Comparison of ENCODE assay signal across 8 cellular contexts in the genomic region with DNA sequence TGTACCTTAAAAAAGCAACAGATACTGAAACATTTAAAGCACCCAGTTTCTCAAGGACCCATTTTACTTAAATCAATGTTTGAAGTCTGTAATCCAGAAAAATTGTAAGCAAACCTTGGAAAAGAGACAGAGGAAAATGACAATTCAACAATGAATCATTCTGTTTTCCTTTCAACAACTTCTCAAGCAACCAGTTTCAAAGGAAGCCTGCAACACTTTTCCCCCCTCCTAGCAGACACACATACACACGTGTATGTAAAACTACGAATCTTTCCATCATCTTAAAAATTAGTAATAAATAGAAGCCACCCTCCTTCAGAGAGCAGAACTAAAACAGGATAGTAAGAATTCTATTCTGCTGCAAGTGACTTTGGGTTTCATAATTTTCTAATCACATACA. TPM values are rescaled to one million over a fixed set of nuclear protein-coding genes. Genes with fewer than 3 reads are reported as not detected.
DNase-seq lines count a peak whose midpoint lies in the region; ATAC-seq and TF ChIP-seq lines count a peak whose summit lies in the region.

No MANE protein-coding gene starts in this region.

- DNase-seq in SK-N-SH = no peak
- peak in 1 of 2 experiments; percentile 57 for DNase-seq in SJSA1 (ENCODE audit: low read depth in 1 of 2, low spot score in 2 of 2)
- DNase-seq in fibroblast of mammary gland (ENCODE audit: low read depth) = peak; percentile 62
- DNase-seq in prostate gland (ENCODE audit: low spot score) = no peak
- no peak for DNase-seq in stimulated activated CD4-positive, alpha-beta T cell treated with anti-CD3 and anti-CD28 coated beads, Interleukin-4, amount 100 ng/mL, for 4 hours
- DNase-seq in SIG-M5 (lab: John Stamatoyannopoulos, UW) = no peak
- no peak for DNase-seq in ureter (ENCODE audit: low spot score)

- CTCF ChIA-PET in SK-N-SH (lab: Yijun Ruan, JAX) = interaction anchor here (1.2 to 3.5 kb wide), 8 partner anchors 10 to 255 kb away, joined by 3 to 23 read pairs (median 6); no protein-coding TSS in a partner anchor

- 0% methylated on average over 2 of the region's 2 CpGs for WGBS in SK-N-SH (ENCODE audit: low lambda C conversion rate)
- WGBS in prostate gland = 1% methylated on average over 2 of the region's 2 CpGs

- TF ChIP-seq RAD21 in SK-N-SH (IDR thresholded peaks at IDR 0.05; ENCODE audit: low read length) = no peak

- H3K4me2 ChIP-seq in SK-N-SH = peak overlapping the region; percentile 95

- POLR2A ChIA-PET in SK-N-SH (lab: Yijun Ruan, JAX) = interaction anchor here (0.6 to 1.8 kb wide), 2 partner anchors 33 to 61 kb away, joined by 3 to 9 read pairs; no protein-coding TSS in a partner anchor

- H3K27ac ChIP-seq in SK-N-SH (ENCODE audit: low read depth in 2 of 2, low read length in 1 of 2) (peak overlapping the region; percentile 88 to 95), SJSA1 (peak overlapping the region; percentile 58), prostate gland (peak overlapping the region; percentile 94 to 97)

- no peak; the same call in 2 of the 3 replicates for ATAC-seq in SK-N-SH treated with all-trans-retinoic acid at 6 μM for 48 hours

- no peak for TF ChIP-seq POLR2A in prostate gland (IDR thresholded peaks at IDR 0.05)

- H3K36me3 ChIP-seq in SK-N-SH (replicated peaks in 1 of 2; ENCODE audit: control insufficient read depth in 1 of 2, insufficient read depth in 2 of 2, low read length in 1 of 2) (no peaks in the 10 kb centered on the region), SJSA1 (no peaks in the 10 kb centered on the region), prostate gland (no peaks in the 10 kb centered on the region)

- no peaks in the 10 kb centered on the region for H3K9me2 ChIP-seq in SK-N-SH

- peaks cover 26% of the 10 kb centered on the region for H3F3A ChIP-seq in SK-N-SH (replicated peaks; ENCODE audit: insufficient read depth)

- H3K4me1 ChIP-seq in SK-N-SH (ENCODE audit: control insufficient read depth in 1 of 2, insufficient read depth in 2 of 2, low read depth in 1 of 2, low read length in 1 of 2) (peaks cover 12 to 18% of the 10 kb centered on the region in 2 experiments; a peak in 3 of 4 replicates), SJSA1 (replicated peaks) (peaks cover 52% of the 10 kb centered on the region), prostate gland (replicated peaks) (no peaks in the 10 kb centered on the region)

- TF ChIP-seq CTCF in SK-N-SH (IDR thresholded peaks at IDR 0.05) (no peak), fibroblast of mammary gland (conservative IDR thresholded peaks at IDR 0.05; ENCODE audit: control insufficient read depth, insufficient read depth, low read depth, low read length) (no peak), prostate gland (IDR thresholded peaks at IDR 0.05) (no peak)

- peaks cover 61% of the 10 kb centered on the region for H3K79me2 ChIP-seq in SK-N-SH (ENCODE audit: insufficient read depth)

- intact Hi-C loops in prostate gland (cut with DNase I) = no loop called here

- H3K4me3 ChIP-seq in SK-N-SH (ENCODE audit: low read depth in 2 of 2, low read length in 1 of 2) (peak overlapping the region; percentile 82 to 90), SJSA1 (peak overlapping the region; percentile 58), fibroblast of mammary gland (ENCODE audit: control insufficient read depth, low read depth, low read length) (peak overlapping the region; percentile 71), prostate gland (peak overlapping the region; percentile 85)

- peak overlapping the region; percentile 98 for H3K9ac ChIP-seq in SK-N-SH

- no peaks in the 10 kb centered on the region; the same call in 1 of the 2 replicates for H4K20me1 ChIP-seq in SK-N-SH (ENCODE audit: insufficient read depth)

- peak overlapping the region; percentile 86 for H2AFZ ChIP-seq in SK-N-SH (ENCODE audit: low read depth)

- TF ChIP-seq EP300 in SK-N-SH (IDR thresholded peaks at IDR 0.05; ENCODE audit: borderline replicate concordance in 1 of 2, low read depth in 1 of 2, low read length in 1 of 2) = no peak

- H3K9me3 ChIP-seq in SK-N-SH (no peaks in the 10 kb centered on the region), SJSA1 (replicated peaks) (no peaks in the 10 kb centered on the region), prostate gland (no peaks in the 10 kb centered on the region)

- no peaks in the 10 kb centered on the region for H3K27me3 ChIP-seq in SK-N-SH (ENCODE audit: insufficient read depth)
- no peaks in the 10 kb centered on the region for H3K27me3 ChIP-seq in SJSA1 (replicated peaks)
- H3K27me3 ChIP-seq in prostate gland (replicated peaks; ENCODE audit: insufficient read depth) = no peaks in the 10 kb centered on the region

TF ChIP-seq in SK-N-SH, 30 proteins besides CTCF, POLR2A, EP300 and RAD21:
- TF ChIP-seq, protein P1, sequence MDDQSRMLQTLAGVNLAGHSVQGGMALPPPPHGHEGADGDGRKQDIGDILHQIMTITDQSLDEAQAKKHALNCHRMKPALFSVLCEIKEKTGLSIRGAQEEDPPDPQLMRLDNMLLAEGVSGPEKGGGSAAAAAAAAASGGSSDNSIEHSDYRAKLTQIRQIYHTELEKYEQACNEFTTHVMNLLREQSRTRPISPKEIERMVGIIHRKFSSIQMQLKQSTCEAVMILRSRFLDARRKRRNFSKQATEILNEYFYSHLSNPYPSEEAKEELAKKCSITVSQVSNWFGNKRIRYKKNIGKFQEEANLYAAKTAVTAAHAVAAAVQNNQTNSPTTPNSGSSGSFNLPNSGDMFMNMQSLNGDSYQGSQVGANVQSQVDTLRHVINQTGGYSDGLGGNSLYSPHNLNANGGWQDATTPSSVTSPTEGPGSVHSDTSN (IDR thresholded peaks at IDR 0.05) = 0 out of 2 replicates have a peak, but pooled peaks have one; percentile 17
- TF ChIP-seq MAX (IDR thresholded peaks at IDR 0.05; ENCODE audit: low read depth) (peak; percentile 26; the same call in 1 of the 2 replicates), MEF2A (IDR thresholded peaks at IDR 0.05; ENCODE audit: borderline replicate concordance, low read depth) (no peak), TCF12 (IDR thresholded peaks at IDR 0.05) (peak; percentile 10; the same call in 1 of the 2 replicates), MXI1 (IDR thresholded peaks at IDR 0.05; ENCODE audit: low read depth, low read length) (0 out of 2 replicates have a peak, but pooled peaks have one; percentile 35)
- TF ChIP-seq, protein P2, sequence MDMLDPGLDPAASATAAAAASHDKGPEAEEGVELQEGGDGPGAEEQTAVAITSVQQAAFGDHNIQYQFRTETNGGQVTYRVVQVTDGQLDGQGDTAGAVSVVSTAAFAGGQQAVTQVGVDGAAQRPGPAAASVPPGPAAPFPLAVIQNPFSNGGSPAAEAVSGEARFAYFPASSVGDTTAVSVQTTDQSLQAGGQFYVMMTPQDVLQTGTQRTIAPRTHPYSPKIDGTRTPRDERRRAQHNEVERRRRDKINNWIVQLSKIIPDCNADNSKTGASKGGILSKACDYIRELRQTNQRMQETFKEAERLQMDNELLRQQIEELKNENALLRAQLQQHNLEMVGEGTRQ (IDR thresholded peaks at IDR 0.05; ENCODE audit: borderline replicate concordance, low read depth, low read length) = no peak
TF ChIP-seq in SK-N-SH: peak in this region for 4.

TF ChIP-seq in SK-N-SH treated with all-trans-retinoic acid at 6 μM for 48 hours, 23 proteins besides CTCF, POLR2A, EP300 and RAD21 (continues in another document):
- TF ChIP-seq, protein P3, sequence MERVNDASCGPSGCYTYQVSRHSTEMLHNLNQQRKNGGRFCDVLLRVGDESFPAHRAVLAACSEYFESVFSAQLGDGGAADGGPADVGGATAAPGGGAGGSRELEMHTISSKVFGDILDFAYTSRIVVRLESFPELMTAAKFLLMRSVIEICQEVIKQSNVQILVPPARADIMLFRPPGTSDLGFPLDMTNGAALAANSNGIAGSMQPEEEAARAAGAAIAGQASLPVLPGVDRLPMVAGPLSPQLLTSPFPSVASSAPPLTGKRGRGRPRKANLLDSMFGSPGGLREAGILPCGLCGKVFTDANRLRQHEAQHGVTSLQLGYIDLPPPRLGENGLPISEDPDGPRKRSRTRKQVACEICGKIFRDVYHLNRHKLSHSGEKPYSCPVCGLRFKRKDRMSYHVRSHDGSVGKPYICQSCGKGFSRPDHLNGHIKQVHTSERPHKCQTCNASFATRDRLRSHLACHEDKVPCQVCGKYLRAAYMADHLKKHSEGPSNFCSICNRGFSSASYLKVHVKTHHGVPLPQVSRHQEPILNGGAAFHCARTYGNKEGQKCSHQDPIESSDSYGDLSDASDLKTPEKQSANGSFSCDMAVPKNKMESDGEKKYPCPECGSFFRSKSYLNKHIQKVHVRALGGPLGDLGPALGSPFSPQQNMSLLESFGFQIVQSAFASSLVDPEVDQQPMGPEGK (CRISPR knock-in tag; IDR thresholded peaks at IDR 0.05; ENCODE audit: borderline replicate concordance) = no peak
- no peak for TF ChIP-seq ESRRG (CRISPR knock-in tag; IDR thresholded peaks at IDR 0.05)
- TF ChIP-seq ZFP30 (CRISPR knock-in tag; IDR thresholded peaks at IDR 0.05) = no peak
- no peak for TF ChIP-seq CSDC2 (CRISPR knock-in tag; IDR thresholded peaks at IDR 0.05)
- TF ChIP-seq, protein P4, sequence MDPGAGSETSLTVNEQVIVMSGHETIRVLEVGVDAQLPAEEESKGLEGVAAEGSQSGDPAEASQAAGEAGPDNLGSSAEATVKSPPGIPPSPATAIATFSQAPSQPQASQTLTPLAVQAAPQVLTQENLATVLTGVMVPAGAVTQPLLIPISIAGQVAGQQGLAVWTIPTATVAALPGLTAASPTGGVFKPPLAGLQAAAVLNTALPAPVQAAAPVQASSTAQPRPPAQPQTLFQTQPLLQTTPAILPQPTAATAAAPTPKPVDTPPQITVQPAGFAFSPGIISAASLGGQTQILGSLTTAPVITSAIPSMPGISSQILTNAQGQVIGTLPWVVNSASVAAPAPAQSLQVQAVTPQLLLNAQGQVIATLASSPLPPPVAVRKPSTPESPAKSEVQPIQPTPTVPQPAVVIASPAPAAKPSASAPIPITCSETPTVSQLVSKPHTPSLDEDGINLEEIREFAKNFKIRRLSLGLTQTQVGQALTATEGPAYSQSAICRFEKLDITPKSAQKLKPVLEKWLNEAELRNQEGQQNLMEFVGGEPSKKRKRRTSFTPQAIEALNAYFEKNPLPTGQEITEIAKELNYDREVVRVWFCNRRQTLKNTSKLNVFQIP (CRISPR knock-in tag; IDR thresholded peaks at IDR 0.05; ENCODE audit: borderline replicate concordance, low read depth) = no peak
- no peak for TF ChIP-seq GLIS3 (CRISPR knock-in tag; IDR thresholded peaks at IDR 0.05)
- TF ChIP-seq TOX (CRISPR knock-in tag; IDR thresholded peaks at IDR 0.05; ENCODE audit: borderline replicate concordance) = no peak
- no peak for TF ChIP-seq ZNF565 (CRISPR knock-in tag; conservative IDR thresholded peaks at IDR 0.05; ENCODE audit: low read depth)

RNA-seq across cellular contexts. Expression of gene RERE, which starts 1.1 kb away (rescaled TPM):
- 4.1 and 8.1 TPM in 2 replicates for polyA plus RNA-seq in SK-N-SH (2012; rRNA removed)
- polyA plus RNA-seq in SK-N-SH (2012; cell fraction: cytosol; rRNA removed) = 8.4 and 12.9 TPM in 2 replicates
- polyA plus RNA-seq in SK-N-SH (2012; cell fraction: nucleus; rRNA removed) = 36.4 and 41.6 TPM in 2 replicates
- total RNA-seq in SJSA1 (2014; rRNA removed; shearing (Covaris generic)) = 15.7 and 25.4 TPM in 2 replicates
- total RNA-seq in prostate gland = 100 to 1,000 TPM; 207 to 322 TPM
- total RNA-seq in ureter = 215 TPM
